Comparison of ENCODE assay signal across 21 cellular contexts in genomic region chr3:156604064-156604641, GRCh38. TPM values are rescaled to one million over a fixed set of nuclear protein-coding genes. Genes with fewer than 3 reads are reported as not detected.
DNase-seq lines count a peak whose midpoint lies in the region; ATAC-seq and TF ChIP-seq lines count a peak whose summit lies in the region.
"Had no signal": no experiment of that assay in that cellular context is flagged by ENCODE, and none has a peak within 500 bp of the region (broad histone marks: within the 10 kb centered on the region; RNA-seq: fewer than 3 reads in every experiment).

No MANE protein-coding gene starts in this region.

- H3K18ac ChIP-seq in H9 (ENCODE audit: insufficient read length, low read depth, low read length) = no peak overlapping the region

- H3K36me3 ChIP-seq in HEK293 (ENCODE audit: control insufficient read depth in 2 of 2, insufficient read depth in 1 of 2, low read length in 2 of 2) = no peaks in the 10 kb centered on the region
- no peaks in the 10 kb centered on the region for H3K36me3 ChIP-seq in prostate gland
- H3K36me3 ChIP-seq: BLaER1 had no signal

- no peak overlapping the region for H2BK15ac ChIP-seq in H9 (ENCODE audit: low read depth, low read length)

- H3K9ac ChIP-seq in H9 (ENCODE audit: extremely low read depth, insufficient read length, low read length) = no peak overlapping the region
- H3K9ac ChIP-seq: BLaER1, GM23248 had no signal

- H3K36me3 Mint-ChIP-seq in dendritic cell treated with granulocyte-macrophage colony-stimulating factor and Interleukin-4, amounts not matched to agents 40 ng/mL and 50 ng/mL, for 4 days (ENCODE audit: low read depth) = no peaks in the 10 kb centered on the region
- no peaks in the 10 kb centered on the region for H3K36me3 Mint-ChIP-seq in H9 (ENCODE audit: insufficient read depth in 1 of 3, low read depth in 3 of 3)
- H3K36me3 Mint-ChIP-seq: CD14-positive monocyte; CD4-positive, alpha-beta memory T cell; IgD-negative memory B cell had no signal

- no peak overlapping the region for H2BK5ac ChIP-seq in H9 (ENCODE audit: insufficient read length, low read length)

- H3K79me1 ChIP-seq in H9 (ENCODE audit: insufficient read depth, low read depth, low read length, poor library complexity, severe bottlenecking) = no peaks in the 10 kb centered on the region

- no peak overlapping the region for H3K56ac ChIP-seq in H9 (ENCODE audit: insufficient read length, low read depth, low read length)

- peak; percentile 34 for DNase-seq in Right ventricle myocardium superior
- no peak for DNase-seq in Right ventricle myocardium inferior (ENCODE audit: missing footprints)
- DNase-seq in prostate gland (ENCODE audit: low spot score) = no peak
- no peak for DNase-seq in stimulated activated CD8-positive, alpha-beta memory T cell treated with anti-CD3 and anti-CD28 coated beads, Interleukin-4, amount 100 ng/mL, for 48 hours
- DNase-seq in H9 = no peak
- no peak for DNase-seq in NCI-H526 treated with DMSO at 0.1 percent for 48 hours (lab: John Stamatoyannopoulos, UW)
- DNase-seq: Calu3; CD4-positive, alpha-beta memory T cell; DND-41; EL; GM23248; HCEC 1CT; HFFc6 had no signal

- H3K27me3 Mint-ChIP-seq in dendritic cell treated with granulocyte-macrophage colony-stimulating factor and Interleukin-4, amounts not matched to agents 40 ng/mL and 50 ng/mL, for 4 days = no peaks in the 10 kb centered on the region
- H3K27me3 Mint-ChIP-seq in H9 (ENCODE audit: low read depth) = peaks cover 10% of the 10 kb centered on the region
- H3K27me3 Mint-ChIP-seq: IgD-negative memory B cell had no signal

- H4K20me1 ChIP-seq in H9 (ENCODE audit: control insufficient read depth, insufficient read depth, insufficient read length) = no peaks in the 10 kb centered on the region
- H4K20me1 ChIP-seq: BLaER1 had no signal

- CTCF ChIA-PET in HEK293 (lab: Yijun Ruan, JAX) = no interaction called here

- intact Hi-C loops in Right ventricle myocardium superior (cut with DNase I) (no loop called here), Right ventricle myocardium inferior (cut with DNase I) (no loop called here), prostate gland (cut with DNase I) (no loop called here)
- intact Hi-C loops in dendritic cell treated with granulocyte-macrophage colony-stimulating factor and Interleukin-4, amounts not matched to agents 40 ng/mL and 50 ng/mL, for 4 days (cut with micrococcal nuclease) = no loop called here

- H3K4me2 ChIP-seq in H9 (ENCODE audit: insufficient read depth, insufficient read length, low read length) = no peak overlapping the region
- H3K4me2 ChIP-seq: A549, BLaER1 had no signal

- H2BK12ac ChIP-seq in H9 (ENCODE audit: insufficient read length, low read depth, low read length) = no peak overlapping the region

- H2BK20ac ChIP-seq in H9 (ENCODE audit: low read depth, low read length, poor library complexity, severe bottlenecking) = no peak overlapping the region

- H3K27me3 ChIP-seq in prostate gland (replicated peaks; ENCODE audit: insufficient read depth) = no peaks in the 10 kb centered on the region
- H3K27me3 ChIP-seq in H9 (ENCODE audit: insufficient read depth, low read length) = no peaks in the 10 kb centered on the region
- H3K27me3 ChIP-seq: BLaER1 had no signal

- H3K23ac ChIP-seq in H9 (ENCODE audit: insufficient read length, low read depth, low read length) = no peak overlapping the region

- no peak overlapping the region for H4K5ac ChIP-seq in H9 (ENCODE audit: insufficient read length, low read depth, low read length)

- no peaks in the 10 kb centered on the region for H3K9me3 ChIP-seq in HEK293 (ENCODE audit: control insufficient read depth, insufficient read depth, low read depth, low read length)
- no peaks in the 10 kb centered on the region for H3K9me3 ChIP-seq in prostate gland
- no peaks in the 10 kb centered on the region for H3K9me3 ChIP-seq in H9 (ENCODE audit: control insufficient read depth, low read depth, low read length)
- H3K9me3 ChIP-seq: A549, BLaER1 had no signal

- no peak overlapping the region for H2BK120ac ChIP-seq in H9 (ENCODE audit: low read depth, low read length, poor library complexity, severe bottlenecking)

- H3K4ac ChIP-seq in H9 (ENCODE audit: low read depth, low read length) = no peak overlapping the region

- H3K14ac ChIP-seq in H9 (ENCODE audit: insufficient read depth, low read length) = no peak overlapping the region

- POLR2A ChIA-PET in HEK293 (lab: Yijun Ruan, JAX) = no interaction called here

- H4K91ac ChIP-seq in H9 (ENCODE audit: insufficient read length, low read depth, low read length) = no peak overlapping the region

- no peak overlapping the region for H3K27ac ChIP-seq in HEK293 (ENCODE audit: extremely low read depth, low read depth, low read length)
- H3K27ac ChIP-seq in prostate gland = peak overlapping the region; percentile 7 to 57
- H3K27ac ChIP-seq in H9 (ENCODE audit: insufficient read length, low read depth, low read length) = no peak overlapping the region
- H3K27ac ChIP-seq: 22Rv1, BLaER1, GM23248 had no signal

- no peak overlapping the region for H3K4me3 ChIP-seq in HEK293 (ENCODE audit: low read depth, low read length)
- H3K4me3 ChIP-seq in prostate gland = no peak overlapping the region
- H3K4me3 ChIP-seq: A549, BLaER1, GM12878, GM23248 had no signal

- peak overlapping the region; percentile 59 for H3K27ac Mint-ChIP-seq in dendritic cell treated with granulocyte-macrophage colony-stimulating factor and Interleukin-4, amounts not matched to agents 40 ng/mL and 50 ng/mL, for 4 days
- 0 out of 7 replicates have a peak overlapping the region, but pooled peaks of 1 of the 3 experiments have one; percentile 16 for H3K27ac Mint-ChIP-seq in H9
- H3K27ac Mint-ChIP-seq: CD14-positive monocyte, HFFc6, IgD-negative memory B cell had no signal

- no peak overlapping the region for H2AFZ ChIP-seq in H9 (ENCODE audit: low read length)
- H2AFZ ChIP-seq: GM23248 had no signal

- H3K4me3 Mint-ChIP-seq in dendritic cell treated with granulocyte-macrophage colony-stimulating factor and Interleukin-4, amounts not matched to agents 40 ng/mL and 50 ng/mL, for 4 days = no peak overlapping the region
- no peak overlapping the region for H3K4me3 Mint-ChIP-seq in H9
- H3K4me3 Mint-ChIP-seq: CD14-positive monocyte; CD4-positive, alpha-beta memory T cell; HFFc6; IgD-negative memory B cell had no signal

- H3K23me2 ChIP-seq in H9 (ENCODE audit: insufficient read length, low read depth, low read length, poor library complexity, severe bottlenecking) = peaks cover 10% of the 10 kb centered on the region

- no peak overlapping the region for H3T11ph ChIP-seq in H9 (ENCODE audit: low read length)

- no peak for TF ChIP-seq CTCF in HEK293 (tag by site-specific recombination; IDR thresholded peaks at IDR 0.05)
- TF ChIP-seq CTCF in prostate gland (IDR thresholded peaks at IDR 0.05) = no peak
- TF ChIP-seq CTCF in H9 (conservative IDR thresholded peaks at IDR 0.05) = no peak

- H2AK5ac ChIP-seq in H9 (ENCODE audit: insufficient read length, low read length) = no peak overlapping the region

- no peaks in the 10 kb centered on the region for H3K9me3 Mint-ChIP-seq in dendritic cell treated with granulocyte-macrophage colony-stimulating factor and Interleukin-4, amounts not matched to agents 40 ng/mL and 50 ng/mL, for 4 days
- no peaks in the 10 kb centered on the region for H3K9me3 Mint-ChIP-seq in H9
- H3K9me3 Mint-ChIP-seq: CD4-positive, alpha-beta memory T cell; HFFc6 had no signal

- H3K4me1 Mint-ChIP-seq in dendritic cell treated with granulocyte-macrophage colony-stimulating factor and Interleukin-4, amounts not matched to agents 40 ng/mL and 50 ng/mL, for 4 days (ENCODE audit: low read depth) = peaks cover 29% of the 10 kb centered on the region
- H3K4me1 Mint-ChIP-seq in H9 = peaks cover 23 to 24% of the 10 kb centered on the region in 2 experiments

- no peak overlapping the region for H4K8ac ChIP-seq in H9 (replicated peaks; ENCODE audit: insufficient read length, low read depth, low read length)

- no peak for TF ChIP-seq POLR2A in prostate gland (IDR thresholded peaks at IDR 0.05)

- H3K79me2 ChIP-seq in H9 (ENCODE audit: insufficient read depth, low read length) = no peaks in the 10 kb centered on the region

- ATAC-seq in Right ventricle myocardium superior (ENCODE audit: poor library complexity) (no peak), Right ventricle myocardium inferior (no peak)
- ATAC-seq: A549, GM12878 had no signal

- H3K4me1 ChIP-seq in HEK293 (ENCODE audit: control insufficient read depth, insufficient read depth, low read length) (no peaks in the 10 kb centered on the region), prostate gland (replicated peaks) (no peaks in the 10 kb centered on the region), H9 (ENCODE audit: insufficient read depth, low read length) (no peaks in the 10 kb centered on the region)
- H3K4me1 ChIP-seq: A549, BLaER1 had no signal

- WGBS in prostate gland = 84% methylated on average over 2 of the region's 2 CpGs
- WGBS in H9 (ENCODE audit: extremely low coverage, insufficient read length, low lambda C conversion rate) = no CpG with 5 or more reads among the region's 2 CpGs

TF ChIP-seq in HEK293, 187 proteins besides CTCF, POLR2A, EP300 and RAD21:
- no peak for TF ChIP-seq ZSCAN30 (tag by site-specific recombination; IDR thresholded peaks at IDR 0.05)
- peak; percentile 18; the same call in 1 of the 2 replicates for TF ChIP-seq ZBTB11 (tag by site-specific recombination; conservative IDR thresholded peaks at IDR 0.05; ENCODE audit: low read depth)

RNA-seq across cellular contexts. Expression of gene SSR3, which starts 49.2 kb away (rescaled TPM):
- total RNA-seq in Right ventricle myocardium superior (192 TPM), Right ventricle myocardium inferior (195 TPM), prostate gland (100 to 1,000 TPM; 102 to 142 TPM), H9 (2021) (176 and 177 TPM in 2 replicates)

Comparison
In these comparisons a context has a peak if more than half of its experiments do, and no peak if none do; other contexts are left out.
1. H3K27ac ChIP-seq: peak in prostate gland (2 of 2); none in HEK293 (single experiment) and H9 (single experiment).